Comparison of ENCODE assay signal across 33 cellular contexts in the genomic region with DNA sequence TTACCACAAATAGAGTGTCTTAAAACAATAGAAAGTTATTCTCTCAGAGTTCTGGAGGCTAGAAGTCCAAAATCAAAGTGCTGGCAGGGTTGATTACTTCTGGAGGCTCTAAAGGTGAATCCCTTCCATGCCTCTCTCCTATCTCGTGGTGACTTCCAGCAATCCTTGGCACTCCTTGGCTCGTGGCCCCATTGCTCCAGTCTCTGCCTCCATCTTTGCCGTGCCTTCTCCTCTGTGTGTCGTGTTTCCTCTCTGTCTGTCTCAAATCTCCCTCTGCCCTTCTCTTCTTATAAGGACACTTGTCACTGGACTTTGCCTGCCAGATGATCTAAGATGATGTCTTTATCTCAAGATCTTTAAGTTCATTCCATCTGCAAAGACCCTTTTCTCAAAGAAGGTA. TPM values are rescaled to one million over a fixed set of nuclear protein-coding genes. Genes with fewer than 3 reads are reported as not detected.
"Had no signal": no experiment of that assay in that cellular context is flagged by ENCODE, and none has a peak within 500 bp of the region (broad histone marks: within the 10 kb centered on the region; RNA-seq: fewer than 3 reads in every experiment).

No MANE protein-coding gene starts in this region.

- H3K9me3 ChIP-seq: prostate gland, right atrium auricular region, suprapubic skin, transverse colon had no signal

- H3K36me3 ChIP-seq: esophagus squamous epithelium, heart right ventricle, left lung, prostate gland, right atrium auricular region, suprapubic skin, transverse colon, upper lobe of right lung, uterus had no signal

- H3K36me3 Mint-ChIP-seq: mesothelial cell of epicardium had no signal

- H3K4me3 ChIP-seq: esophagus squamous epithelium, heart right ventricle, left lung, mucosa of descending colon, prostate gland, right atrium auricular region, smooth muscle cell, suprapubic skin, transverse colon, upper lobe of right lung, uterus had no signal

- H3K4me1 ChIP-seq: esophagus squamous epithelium, prostate gland, right atrium auricular region, suprapubic skin, transverse colon, upper lobe of right lung, uterus had no signal

- DNase-seq: dermis blood vessel endothelial cell; effector memory CD4-positive, alpha-beta T cell; esophagus squamous epithelium; foreskin melanocyte; glutamatergic neuron; heart right ventricle; hippocampal formation; left cardiac atrium; left lung; mesenchymal stem cell; mucosa of descending colon; naive B cell; nephron progenitor cell; nucleus accumbens; stimulated activated CD4-positive, alpha-beta T cell treated with anti-CD3 and anti-CD28 coated beads, Interleukin-12 subunit alpha, Interleukin-12 subunit beta, amount 100 ng/mL, for 4 hours; stimulated activated CD4-positive, alpha-beta T cell treated with anti-CD3 and anti-CD28 coated beads, Interleukin-1b, Interleukin-23, amount 100 ng/mL, for 48 hours; stimulated activated CD4-positive, alpha-beta T cell treated with anti-CD3 and anti-CD28 coated beads, Interleukin-4, amount 100 ng/mL, for 1 hour; stimulated activated CD8-positive, alpha-beta memory T cell treated with anti-CD3 and anti-CD28 coated beads, Interleukin-4, amount 100 ng/mL, for 48 hours; stimulated activated naive CD4-positive, alpha-beta T cell; stimulated activated naive CD8-positive, alpha-beta T cell treated with anti-CD3 and anti-CD28 coated beads, Interleukin-15, amount 100 ng/mL, for 72 hours; transverse colon; upper lobe of right lung; uterus had no signal

- H3K4me1 Mint-ChIP-seq: mesothelial cell of epicardium, nephron progenitor cell had no signal

- H3K27ac Mint-ChIP-seq: mesothelial cell of epicardium; naive B cell; nephron progenitor cell; stimulated activated naive CD8-positive, alpha-beta T cell treated with anti-CD3 and anti-CD28 coated beads, Interleukin-15, amount 100 ng/mL, for 72 hours had no signal

- H3K4me3 Mint-ChIP-seq: mesothelial cell of epicardium; naive B cell; nephron progenitor cell; stimulated activated naive CD8-positive, alpha-beta T cell treated with anti-CD3 and anti-CD28 coated beads, Interleukin-15, amount 100 ng/mL, for 72 hours had no signal

- ATAC-seq: heart right ventricle; left cardiac atrium; left lung; mucosa of descending colon; sciatic nerve; stimulated activated naive CD8-positive, alpha-beta T cell treated with anti-CD3 and anti-CD28 coated beads, Interleukin-15, amount 100 ng/mL, for 72 hours; upper lobe of right lung had no signal

- H3K27me3 ChIP-seq: right atrium auricular region, transverse colon, uterus had no signal

- H3K27ac ChIP-seq: esophagus squamous epithelium, heart right ventricle, left lung, prostate gland, right atrium auricular region, suprapubic skin, transverse colon, upper lobe of right lung, uterus had no signal

RNA-seq across cellular contexts. Expression of a gene that starts 10.6 kb away (rescaled TPM):
- total RNA-seq: dermis blood vessel endothelial cell, endothelial cell of umbilical vein, epithelial cell of proximal tubule, lung microvascular endothelial cell, osteocyte, right atrium auricular region, smooth muscle cell, suprapubic skin had no signal
